1 cellular context compared by ENCODE assay signal in genomic region chr1:201396859-201397464, GRCh38.
TF ChIP-seq lines count a peak whose summit lies in the region.

No MANE protein-coding gene starts in this region.

TF ChIP-seq in GM23338, 12 proteins besides CTCF, POLR2A, EP300 and RAD21 (continued from another document):
- TF ChIP-seq, protein P1, sequence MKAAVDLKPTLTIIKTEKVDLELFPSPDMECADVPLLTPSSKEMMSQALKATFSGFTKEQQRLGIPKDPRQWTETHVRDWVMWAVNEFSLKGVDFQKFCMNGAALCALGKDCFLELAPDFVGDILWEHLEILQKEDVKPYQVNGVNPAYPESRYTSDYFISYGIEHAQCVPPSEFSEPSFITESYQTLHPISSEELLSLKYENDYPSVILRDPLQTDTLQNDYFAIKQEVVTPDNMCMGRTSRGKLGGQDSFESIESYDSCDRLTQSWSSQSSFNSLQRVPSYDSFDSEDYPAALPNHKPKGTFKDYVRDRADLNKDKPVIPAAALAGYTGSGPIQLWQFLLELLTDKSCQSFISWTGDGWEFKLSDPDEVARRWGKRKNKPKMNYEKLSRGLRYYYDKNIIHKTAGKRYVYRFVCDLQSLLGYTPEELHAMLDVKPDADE (IDR thresholded peaks at IDR 0.05), result no peak
